ENCODE assay signal across 2 cellular contexts in genomic region chr2:183038341-183039300, GRCh38.
TF ChIP-seq lines count a peak whose summit lies in the region.

A gene with protein sequence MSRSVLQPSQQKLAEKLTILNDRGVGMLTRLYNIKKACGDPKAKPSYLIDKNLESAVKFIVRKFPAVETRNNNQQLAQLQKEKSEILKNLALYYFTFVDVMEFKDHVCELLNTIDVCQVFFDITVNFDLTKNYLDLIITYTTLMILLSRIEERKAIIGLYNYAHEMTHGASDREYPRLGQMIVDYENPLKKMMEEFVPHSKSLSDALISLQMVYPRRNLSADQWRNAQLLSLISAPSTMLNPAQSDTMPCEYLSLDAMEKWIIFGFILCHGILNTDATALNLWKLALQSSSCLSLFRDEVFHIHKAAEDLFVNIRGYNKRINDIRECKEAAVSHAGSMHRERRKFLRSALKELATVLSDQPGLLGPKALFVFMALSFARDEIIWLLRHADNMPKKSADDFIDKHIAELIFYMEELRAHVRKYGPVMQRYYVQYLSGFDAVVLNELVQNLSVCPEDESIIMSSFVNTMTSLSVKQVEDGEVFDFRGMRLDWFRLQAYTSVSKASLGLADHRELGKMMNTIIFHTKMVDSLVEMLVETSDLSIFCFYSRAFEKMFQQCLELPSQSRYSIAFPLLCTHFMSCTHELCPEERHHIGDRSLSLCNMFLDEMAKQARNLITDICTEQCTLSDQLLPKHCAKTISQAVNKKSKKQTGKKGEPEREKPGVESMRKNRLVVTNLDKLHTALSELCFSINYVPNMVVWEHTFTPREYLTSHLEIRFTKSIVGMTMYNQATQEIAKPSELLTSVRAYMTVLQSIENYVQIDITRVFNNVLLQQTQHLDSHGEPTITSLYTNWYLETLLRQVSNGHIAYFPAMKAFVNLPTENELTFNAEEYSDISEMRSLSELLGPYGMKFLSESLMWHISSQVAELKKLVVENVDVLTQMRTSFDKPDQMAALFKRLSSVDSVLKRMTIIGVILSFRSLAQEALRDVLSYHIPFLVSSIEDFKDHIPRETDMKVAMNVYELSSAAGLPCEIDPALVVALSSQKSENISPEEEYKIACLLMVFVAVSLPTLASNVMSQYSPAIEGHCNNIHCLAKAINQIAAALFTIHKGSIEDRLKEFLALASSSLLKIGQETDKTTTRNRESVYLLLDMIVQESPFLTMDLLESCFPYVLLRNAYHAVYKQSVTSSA (minus strand): TSS chr2:183038457. CDS start chr2:183038099, 358 bp downstream.

TF ChIP-seq in HCT116, 20 proteins besides CTCF, POLR2A, EP300 and RAD21 (continued from another document):
- TF ChIP-seq ATF3 (IDR thresholded peaks at IDR 0.05) = no peak
- no peak for TF ChIP-seq FOSL1 (IDR thresholded peaks at IDR 0.05; ENCODE audit: low read depth)
- TF ChIP-seq ZBTB33 (IDR thresholded peaks at IDR 0.05; ENCODE audit: extremely low read depth, insufficient replicate concordance, low read length) = no peak
- TF ChIP-seq SIN3A (IDR thresholded peaks at IDR 0.05; ENCODE audit: low read depth) = no peak
- TF ChIP-seq ZFX (IDR thresholded peaks at IDR 0.05) = no peak; the same call in 1 of the 2 replicates
- TF ChIP-seq SRF (IDR thresholded peaks at IDR 0.05; ENCODE audit: low read depth) = no peak
- TF ChIP-seq JUND (IDR thresholded peaks at IDR 0.05) = no peak
- TF ChIP-seq ZNF274 (IDR thresholded peaks at IDR 0.05; ENCODE audit: low read depth, low read length) = no peak
- no peak for TF ChIP-seq TCF7L2 (IDR thresholded peaks at IDR 0.05; ENCODE audit: borderline replicate concordance, extremely low read depth, insufficient read depth, insufficient read length)
- peak; percentile 50; the same call in 1 of the 2 replicates for TF ChIP-seq POLR2AphosphoS5 (IDR thresholded peaks at IDR 0.05; ENCODE audit: low read depth, low read length)
- TF ChIP-seq EZH2phosphoT487 (IDR thresholded peaks at IDR 0.05; ENCODE audit: borderline replicate concordance) = no peak
- TF ChIP-seq MAX (IDR thresholded peaks at IDR 0.05) = peak; percentile 53; the same call in 1 of the 2 replicates
- 0 out of 2 replicates have a peak, but pooled peaks have one; percentile 9 for TF ChIP-seq EGR1 (IDR thresholded peaks at IDR 0.05; ENCODE audit: low read depth)
- no peak for TF ChIP-seq CEBPB (IDR thresholded peaks at IDR 0.05; ENCODE audit: low read depth)
- peak; percentile 64 for TF ChIP-seq YY1 (IDR thresholded peaks at IDR 0.05; ENCODE audit: extremely low read depth, insufficient replicate concordance, low read depth, low read length)

TF ChIP-seq in GM12878, 131 proteins besides CTCF, POLR2A, EP300 and RAD21 (continues in another document):
- TF ChIP-seq, protein P1, sequence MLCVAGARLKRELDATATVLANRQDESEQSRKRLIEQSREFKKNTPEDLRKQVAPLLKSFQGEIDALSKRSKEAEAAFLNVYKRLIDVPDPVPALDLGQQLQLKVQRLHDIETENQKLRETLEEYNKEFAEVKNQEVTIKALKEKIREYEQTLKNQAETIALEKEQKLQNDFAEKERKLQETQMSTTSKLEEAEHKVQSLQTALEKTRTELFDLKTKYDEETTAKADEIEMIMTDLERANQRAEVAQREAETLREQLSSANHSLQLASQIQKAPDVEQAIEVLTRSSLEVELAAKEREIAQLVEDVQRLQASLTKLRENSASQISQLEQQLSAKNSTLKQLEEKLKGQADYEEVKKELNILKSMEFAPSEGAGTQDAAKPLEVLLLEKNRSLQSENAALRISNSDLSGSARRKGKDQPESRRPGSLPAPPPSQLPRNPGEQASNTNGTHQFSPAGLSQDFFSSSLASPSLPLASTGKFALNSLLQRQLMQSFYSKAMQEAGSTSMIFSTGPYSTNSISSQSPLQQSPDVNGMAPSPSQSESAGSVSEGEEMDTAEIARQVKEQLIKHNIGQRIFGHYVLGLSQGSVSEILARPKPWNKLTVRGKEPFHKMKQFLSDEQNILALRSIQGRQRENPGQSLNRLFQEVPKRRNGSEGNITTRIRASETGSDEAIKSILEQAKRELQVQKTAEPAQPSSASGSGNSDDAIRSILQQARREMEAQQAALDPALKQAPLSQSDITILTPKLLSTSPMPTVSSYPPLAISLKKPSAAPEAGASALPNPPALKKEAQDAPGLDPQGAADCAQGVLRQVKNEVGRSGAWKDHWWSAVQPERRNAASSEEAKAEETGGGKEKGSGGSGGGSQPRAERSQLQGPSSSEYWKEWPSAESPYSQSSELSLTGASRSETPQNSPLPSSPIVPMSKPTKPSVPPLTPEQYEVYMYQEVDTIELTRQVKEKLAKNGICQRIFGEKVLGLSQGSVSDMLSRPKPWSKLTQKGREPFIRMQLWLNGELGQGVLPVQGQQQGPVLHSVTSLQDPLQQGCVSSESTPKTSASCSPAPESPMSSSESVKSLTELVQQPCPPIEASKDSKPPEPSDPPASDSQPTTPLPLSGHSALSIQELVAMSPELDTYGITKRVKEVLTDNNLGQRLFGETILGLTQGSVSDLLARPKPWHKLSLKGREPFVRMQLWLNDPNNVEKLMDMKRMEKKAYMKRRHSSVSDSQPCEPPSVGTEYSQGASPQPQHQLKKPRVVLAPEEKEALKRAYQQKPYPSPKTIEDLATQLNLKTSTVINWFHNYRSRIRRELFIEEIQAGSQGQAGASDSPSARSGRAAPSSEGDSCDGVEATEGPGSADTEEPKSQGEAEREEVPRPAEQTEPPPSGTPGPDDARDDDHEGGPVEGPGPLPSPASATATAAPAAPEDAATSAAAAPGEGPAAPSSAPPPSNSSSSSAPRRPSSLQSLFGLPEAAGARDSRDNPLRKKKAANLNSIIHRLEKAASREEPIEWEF (IDR thresholded peaks at IDR 0.05; ENCODE audit: insufficient replicate concordance, low read depth, low read length) = no peak
- no peak for TF ChIP-seq E2F8 (IDR thresholded peaks at IDR 0.05; ENCODE audit: low read depth, partially characterized antibody)
- TF ChIP-seq KDM1A (IDR thresholded peaks at IDR 0.05; ENCODE audit: borderline replicate concordance) = no peak
- TF ChIP-seq SREBF1 (IDR thresholded peaks at IDR 0.05; ENCODE audit: low read length) = no peak
- TF ChIP-seq RB1 (IDR thresholded peaks at IDR 0.05; ENCODE audit: borderline replicate concordance) = no peak
- TF ChIP-seq NRF1 (conservative IDR thresholded peaks at IDR 0.05; ENCODE audit: low read depth, low read length) = no peak
- no peak for TF ChIP-seq HSF1 (IDR thresholded peaks at IDR 0.05; ENCODE audit: low read depth, low read length)
- TF ChIP-seq TCF7 (IDR thresholded peaks at IDR 0.05; ENCODE audit: borderline replicate concordance) = no peak
- TF ChIP-seq, protein P2, sequence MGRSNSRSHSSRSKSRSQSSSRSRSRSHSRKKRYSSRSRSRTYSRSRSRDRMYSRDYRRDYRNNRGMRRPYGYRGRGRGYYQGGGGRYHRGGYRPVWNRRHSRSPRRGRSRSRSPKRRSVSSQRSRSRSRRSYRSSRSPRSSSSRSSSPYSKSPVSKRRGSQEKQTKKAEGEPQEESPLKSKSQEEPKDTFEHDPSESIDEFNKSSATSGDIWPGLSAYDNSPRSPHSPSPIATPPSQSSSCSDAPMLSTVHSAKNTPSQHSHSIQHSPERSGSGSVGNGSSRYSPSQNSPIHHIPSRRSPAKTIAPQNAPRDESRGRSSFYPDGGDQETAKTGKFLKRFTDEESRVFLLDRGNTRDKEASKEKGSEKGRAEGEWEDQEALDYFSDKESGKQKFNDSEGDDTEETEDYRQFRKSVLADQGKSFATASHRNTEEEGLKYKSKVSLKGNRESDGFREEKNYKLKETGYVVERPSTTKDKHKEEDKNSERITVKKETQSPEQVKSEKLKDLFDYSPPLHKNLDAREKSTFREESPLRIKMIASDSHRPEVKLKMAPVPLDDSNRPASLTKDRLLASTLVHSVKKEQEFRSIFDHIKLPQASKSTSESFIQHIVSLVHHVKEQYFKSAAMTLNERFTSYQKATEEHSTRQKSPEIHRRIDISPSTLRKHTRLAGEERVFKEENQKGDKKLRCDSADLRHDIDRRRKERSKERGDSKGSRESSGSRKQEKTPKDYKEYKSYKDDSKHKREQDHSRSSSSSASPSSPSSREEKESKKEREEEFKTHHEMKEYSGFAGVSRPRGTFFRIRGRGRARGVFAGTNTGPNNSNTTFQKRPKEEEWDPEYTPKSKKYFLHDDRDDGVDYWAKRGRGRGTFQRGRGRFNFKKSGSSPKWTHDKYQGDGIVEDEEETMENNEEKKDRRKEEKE (IDR thresholded peaks at IDR 0.05) = no peak
- no peak for TF ChIP-seq ZBTB40 (IDR thresholded peaks at IDR 0.05; ENCODE audit: borderline replicate concordance)
- TF ChIP-seq HDAC2 (IDR thresholded peaks at IDR 0.05) = no peak
- no peak for TF ChIP-seq NR2F1 (conservative IDR thresholded peaks at IDR 0.05)
- TF ChIP-seq NBN (IDR thresholded peaks at IDR 0.05) = no peak
- TF ChIP-seq PAX5 (IDR thresholded peaks at IDR 0.05; ENCODE audit: borderline replicate concordance, low read depth, low read length) = no peak
- no peak for TF ChIP-seq DPF2 (IDR thresholded peaks at IDR 0.05)
- no peak for TF ChIP-seq STAT1 (conservative IDR thresholded peaks at IDR 0.05)
- no peak for TF ChIP-seq IRF5 (IDR thresholded peaks at IDR 0.05; ENCODE audit: borderline replicate concordance)
- 0 out of 2 replicates have a peak, but pooled peaks have one; percentile 35 for TF ChIP-seq EZH2 (IDR thresholded peaks at IDR 0.05; ENCODE audit: borderline replicate concordance, control insufficient read depth, low read depth, low read length)
- peak; percentile 71; the same call in 1 of the 2 replicates for TF ChIP-seq CBX5 (IDR thresholded peaks at IDR 0.05; ENCODE audit: low read depth)
